Comparison of ENCODE assay signal across 8 cellular contexts in the genomic region with DNA sequence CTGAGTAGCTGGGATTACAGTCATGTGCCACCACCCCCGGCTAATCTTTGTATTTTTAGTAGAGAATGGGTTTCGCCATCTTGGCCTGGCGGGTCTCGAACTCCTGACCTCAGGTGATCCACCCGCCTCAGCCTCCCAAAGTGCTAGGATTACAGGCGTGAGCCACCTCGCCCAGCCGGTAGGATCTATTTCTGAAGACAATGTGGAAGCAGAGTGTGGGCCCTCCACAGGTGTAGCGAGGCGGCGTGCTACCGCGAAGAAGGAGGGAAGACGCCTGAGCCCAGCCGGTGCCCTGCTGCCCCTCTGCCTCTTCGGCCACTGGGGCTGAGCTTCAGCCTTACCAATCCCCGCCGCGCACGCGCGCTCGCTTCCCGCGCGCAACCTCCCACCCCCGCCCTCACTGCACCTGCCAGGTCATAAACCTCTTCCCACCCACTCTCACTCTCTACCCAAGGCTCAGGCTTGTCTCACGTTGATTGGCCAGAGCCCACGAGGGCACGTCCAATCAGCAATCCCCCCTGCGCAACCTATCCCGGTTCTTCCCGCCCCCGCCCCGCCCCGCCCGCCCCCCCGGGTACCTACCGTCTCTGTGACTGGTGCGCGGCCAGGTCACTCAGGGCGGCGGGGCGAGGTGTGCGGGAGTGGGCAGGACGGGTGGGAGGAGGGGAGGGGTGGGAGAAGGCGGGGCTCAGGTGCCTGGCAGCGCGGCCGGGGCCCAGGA. TPM values are rescaled to one million over a fixed set of nuclear protein-coding genes. Genes with fewer than 3 reads are reported as not detected.
DNase-seq lines count a peak whose midpoint lies in the region; ATAC-seq and TF ChIP-seq lines count a peak whose summit lies in the region.

No MANE protein-coding gene starts in this region.

- peaks cover 8 to 62% (median 30%) of the 10 kb centered on the region in 4 donors for H3K27me3 ChIP-seq in esophagus muscularis mucosa

- TF ChIP-seq POLR2A in GM19193 (IDR thresholded peaks at IDR 0.05; ENCODE audit: extremely low read depth, insufficient read depth, insufficient read length) (peak; percentile 21), esophagus muscularis mucosa (IDR thresholded peaks at IDR 0.05; ENCODE audit: low read depth) (no peak)

- H3K36me3 ChIP-seq in esophagus muscularis mucosa = no peaks in the 10 kb centered on the region

- no peaks in the 10 kb centered on the region for H3K9me3 Mint-ChIP-seq in activated T-cell treated with anti-CD3 and anti-CD28 coated beads, Interleukin-2, amount 50 U/mL, for 4 hours
- H3K9me3 Mint-ChIP-seq in neural crest cell = no peaks in the 10 kb centered on the region

- DNase-seq in 8988T = peak; percentile 56
- DNase-seq in NCI-H82 treated with DMSO at 0.1 percent for 48 hours (lab: John Stamatoyannopoulos, UW; ENCODE audit: unreplicated experiment) = peak; percentile 96
- peak; percentile 87 for DNase-seq in activated T-cell treated with anti-CD3 and anti-CD28 coated beads, Interleukin-2, amount 50 U/mL, for 4 hours
- DNase-seq in esophagus muscularis mucosa (ENCODE audit: extremely low spot score) = no peak
- DNase-seq in neural crest cell (ENCODE audit: low read depth, low spot score) = peak; percentile 14
- peak; percentile 87 for DNase-seq in stimulated activated naive CD4-positive, alpha-beta T cell treated with Interleukin-2 at 50 U/mL for 16 hours (lab: John Stamatoyannopoulos, UW)

- H3K9me3 ChIP-seq in esophagus muscularis mucosa = no peaks in the 10 kb centered on the region

- peak overlapping the region; percentile 76 for H3K4me3 Mint-ChIP-seq in activated T-cell treated with anti-CD3 and anti-CD28 coated beads, Interleukin-2, amount 50 U/mL, for 4 hours
- peak overlapping the region; percentile 76 for H3K4me3 Mint-ChIP-seq in neural crest cell

- H3K4me3 ChIP-seq in esophagus muscularis mucosa = peak overlapping the region; percentile 46 to 58 (median 46)

- H3K27ac Mint-ChIP-seq in neural crest cell (ENCODE audit: unreplicated experiment) = no peak overlapping the region

- TF ChIP-seq CTCF in esophagus muscularis mucosa (IDR thresholded peaks at IDR 0.05) (no peak), neural crest cell (conservative IDR thresholded peaks at IDR 0.05) (no peak)

- TF ChIP-seq EP300 in esophagus muscularis mucosa (IDR thresholded peaks at IDR 0.05) = no peak

- no peak overlapping the region for H3K27ac ChIP-seq in esophagus muscularis mucosa (replicated peaks in 1 of 4)

- ATAC-seq in HG03432 (IDR thresholded peaks at IDR 0.05; ENCODE audit: unreplicated experiment) = peak; percentile 93
- peak; percentile 95 for ATAC-seq in activated T-cell treated with anti-CD3 and anti-CD28 coated beads, Interleukin-2, amount 50 U/mL, for 4 hours

- peaks cover 13% of the 10 kb centered on the region for H3K27me3 Mint-ChIP-seq in activated T-cell treated with anti-CD3 and anti-CD28 coated beads, Interleukin-2, amount 50 U/mL, for 4 hours (ENCODE audit: low read depth)
- peaks cover 34% of the 10 kb centered on the region for H3K27me3 Mint-ChIP-seq in neural crest cell (ENCODE audit: low read depth)

- peaks cover 16 to 19% (median 17%) of the 10 kb centered on the region in 4 donors for H3K4me1 ChIP-seq in esophagus muscularis mucosa

- WGBS in esophagus muscularis mucosa = 22% methylated on average over 18 of the region's 50 CpGs

- peaks cover 4% of the 10 kb centered on the region for H3K4me1 Mint-ChIP-seq in activated T-cell treated with anti-CD3 and anti-CD28 coated beads, Interleukin-2, amount 50 U/mL, for 4 hours (ENCODE audit: low read depth)
- H3K4me1 Mint-ChIP-seq in neural crest cell = no peaks in the 10 kb centered on the region

- intact Hi-C loops in esophagus muscularis mucosa (cut with DNase I) = no loop called here

- H3K36me3 Mint-ChIP-seq in activated T-cell treated with anti-CD3 and anti-CD28 coated beads, Interleukin-2, amount 50 U/mL, for 4 hours (ENCODE audit: insufficient read depth) = peaks cover 1% of the 10 kb centered on the region
- no peaks in the 10 kb centered on the region for H3K36me3 Mint-ChIP-seq in neural crest cell (ENCODE audit: low read depth)

RNA-seq across cellular contexts. Expression of a gene that starts 0.4 kb away (rescaled TPM):
- 1 to 10 TPM; 4.1 to 9.2 (median 6.9) TPM for total RNA-seq in activated T-cell treated with anti-CD3 and anti-CD28 coated beads, Interleukin-2, amount 50 U/mL, for 4 hours
- total RNA-seq in esophagus muscularis mucosa (under 1 TPM; under 0.01 to 0.33 (median 0.15) TPM), neural crest cell (2.1 TPM in 2 replicates)
